Comparison of ENCODE assay signal across 18 cellular contexts in genomic region chr15:90881978-90882721, GRCh38. TPM values are rescaled to one million over a fixed set of nuclear protein-coding genes. Genes with fewer than 3 reads are reported as not detected.
A peak's percentile ranks its signal among the peaks of the same experiment; 100 is the strongest.
DNase-seq lines count a peak whose midpoint lies in the region; ATAC-seq and TF ChIP-seq lines count a peak whose summit lies in the region.
"Had no signal": no experiment of that assay in that cellular context is flagged by ENCODE, and none has a peak within 500 bp of the region (broad histone marks: within the 10 kb centered on the region; RNA-seq: fewer than 3 reads in every experiment).

No MANE protein-coding gene starts in this region.

- DNase-seq in Right ventricle myocardium inferior (ENCODE audit: missing footprints) (peak; percentile 27), left cardiac atrium (no peak), type B pancreatic cell (ENCODE audit: extremely low spot score, unreplicated experiment) (peak; percentile 68), OCI-M2 (lab: John Stamatoyannopoulos, UW; ENCODE audit: unreplicated experiment) (no peak)
- no peak for DNase-seq in activated T-helper 1 cell treated with anti-CD3 and anti-CD28 coated beads, Interleukin-12 subunit alpha, Interleukin-12 subunit beta, Interleukin-2, Interleukin-4 antibody, amounts not matched to agents 30 ng/mL and 10 ng/mL and 1 ng/mL, durations not matched to agents 14 hours and 24 hours and 36 hours (ENCODE audit: low spot score)
- DNase-seq in central memory CD4-positive, alpha-beta T cell = no peak
- no peak for DNase-seq in effector memory CD4-positive, alpha-beta T cell
- DNase-seq: amniotic stem cell, DND-41, hypothalamus, NCI-H1417 treated with DMSO at 0.1 percent for 48 hours, NCI-H774, nucleus accumbens, SW 1271 had no signal

- H3K9me3 Mint-ChIP-seq in activated T-helper 1 cell treated with anti-CD3 and anti-CD28 coated beads, Interleukin-12 subunit alpha, Interleukin-12 subunit beta, Interleukin-2, Interleukin-4 antibody, amounts not matched to agents 30 ng/mL and 10 ng/mL and 1 ng/mL, durations not matched to agents 14 hours and 24 hours and 36 hours = no peaks in the 10 kb centered on the region
- no peaks in the 10 kb centered on the region for H3K9me3 Mint-ChIP-seq in type B pancreatic cell
- H3K9me3 Mint-ChIP-seq: stimulated activated naive CD8-positive, alpha-beta T cell treated with anti-CD3 and anti-CD28 coated beads, Interleukin-15, Interleukin-2, amounts not matched to agents 100 ng/mL and 50 ng/mL, for 24 hours had no signal

- H3K27me3 ChIP-seq in liver (ENCODE audit: control insufficient read depth in 4 of 4, insufficient read depth in 4 of 4, low read length in 3 of 4) = no peaks in the 10 kb centered on the region
- H3K27me3 ChIP-seq in effector memory CD4-positive, alpha-beta T cell (replicated peaks; ENCODE audit: control insufficient read depth, insufficient read depth, low read length, poor library complexity, severe bottlenecking) = no peaks in the 10 kb centered on the region
- H3K27me3 ChIP-seq: vagina had no signal

- TF ChIP-seq RAD21 in liver (IDR thresholded peaks at IDR 0.05) = peak in 1 of 2 donors; percentile 37

- no peak for TF ChIP-seq CTCF in liver (IDR thresholded peaks at IDR 0.05; ENCODE audit: low read depth, low read length, missing input control)
- no peak for TF ChIP-seq CTCF in type B pancreatic cell (conservative IDR thresholded peaks at IDR 0.05)

- H3K4me1 Mint-ChIP-seq in activated T-helper 1 cell treated with anti-CD3 and anti-CD28 coated beads, Interleukin-12 subunit alpha, Interleukin-12 subunit beta, Interleukin-2, Interleukin-4 antibody, amounts not matched to agents 30 ng/mL and 10 ng/mL and 1 ng/mL, durations not matched to agents 14 hours and 24 hours and 36 hours (ENCODE audit: low read depth) = peaks cover 62% of the 10 kb centered on the region
- H3K4me1 Mint-ChIP-seq in type B pancreatic cell (ENCODE audit: unreplicated experiment) = peaks cover 6% of the 10 kb centered on the region

- peaks cover 14 to 79% (median 61%) of the 10 kb centered on the region in 4 donors for H3K4me1 ChIP-seq in liver (ENCODE audit: control insufficient read depth in 4 of 4, insufficient read depth in 4 of 4, low read length in 3 of 4)
- H3K4me1 ChIP-seq in effector memory CD4-positive, alpha-beta T cell (ENCODE audit: control insufficient read depth, insufficient read depth, low read length, poor library complexity, severe bottlenecking) = no peaks in the 10 kb centered on the region

- peak overlapping the region; percentile 40 for H3K27ac Mint-ChIP-seq in activated T-helper 1 cell treated with anti-CD3 and anti-CD28 coated beads, Interleukin-12 subunit alpha, Interleukin-12 subunit beta, Interleukin-2, Interleukin-4 antibody, amounts not matched to agents 30 ng/mL and 10 ng/mL and 1 ng/mL, durations not matched to agents 14 hours and 24 hours and 36 hours
- no peak overlapping the region for H3K27ac Mint-ChIP-seq in type B pancreatic cell
- H3K27ac Mint-ChIP-seq: stimulated activated naive CD8-positive, alpha-beta T cell treated with anti-CD3 and anti-CD28 coated beads, Interleukin-15, Interleukin-2, amounts not matched to agents 100 ng/mL and 50 ng/mL, for 24 hours had no signal

- peak overlapping the region; percentile 90 for H3K27ac ChIP-seq in liver (ENCODE audit: low read depth in 1 of 2, low read length in 2 of 2)
- H3K27ac ChIP-seq in effector memory CD4-positive, alpha-beta T cell (ENCODE audit: insufficient read depth, low read length, poor library complexity, severe bottlenecking) = no peak overlapping the region

- H3K9me3 ChIP-seq in liver (ENCODE audit: control insufficient read depth in 4 of 4, low read length in 3 of 4) = no peaks in the 10 kb centered on the region
- H3K9me3 ChIP-seq in effector memory CD4-positive, alpha-beta T cell (ENCODE audit: control insufficient read depth, low read length) = no peaks in the 10 kb centered on the region
- H3K9me3 ChIP-seq: vagina had no signal

- H3K4me3 ChIP-seq in liver (ENCODE audit: low read depth in 1 of 3, low read length in 3 of 3) = no peak overlapping the region
- no peak overlapping the region for H3K4me3 ChIP-seq in effector memory CD4-positive, alpha-beta T cell (ENCODE audit: insufficient read depth, low read depth, low read length, poor library complexity, severe bottlenecking)
- H3K4me3 ChIP-seq: vagina had no signal

- no peak for ATAC-seq in Right ventricle myocardium inferior
- no peak for ATAC-seq in left cardiac atrium
- ATAC-seq: sciatic nerve had no signal

- no peak overlapping the region for H3K4me3 Mint-ChIP-seq in activated T-helper 1 cell treated with anti-CD3 and anti-CD28 coated beads, Interleukin-12 subunit alpha, Interleukin-12 subunit beta, Interleukin-2, Interleukin-4 antibody, amounts not matched to agents 30 ng/mL and 10 ng/mL and 1 ng/mL, durations not matched to agents 14 hours and 24 hours and 36 hours
- H3K4me3 Mint-ChIP-seq in type B pancreatic cell = no peak overlapping the region
- H3K4me3 Mint-ChIP-seq: stimulated activated naive CD8-positive, alpha-beta T cell treated with anti-CD3 and anti-CD28 coated beads, Interleukin-15, Interleukin-2, amounts not matched to agents 100 ng/mL and 50 ng/mL, for 24 hours had no signal

- peaks cover 48% of the 10 kb centered on the region for H3K36me3 Mint-ChIP-seq in activated T-helper 1 cell treated with anti-CD3 and anti-CD28 coated beads, Interleukin-12 subunit alpha, Interleukin-12 subunit beta, Interleukin-2, Interleukin-4 antibody, amounts not matched to agents 30 ng/mL and 10 ng/mL and 1 ng/mL, durations not matched to agents 14 hours and 24 hours and 36 hours (ENCODE audit: low read depth)
- H3K36me3 Mint-ChIP-seq in type B pancreatic cell = no peaks in the 10 kb centered on the region

- H3K27me3 Mint-ChIP-seq in activated T-helper 1 cell treated with anti-CD3 and anti-CD28 coated beads, Interleukin-12 subunit alpha, Interleukin-12 subunit beta, Interleukin-2, Interleukin-4 antibody, amounts not matched to agents 30 ng/mL and 10 ng/mL and 1 ng/mL, durations not matched to agents 14 hours and 24 hours and 36 hours (ENCODE audit: insufficient read depth) = no peaks in the 10 kb centered on the region
- H3K27me3 Mint-ChIP-seq in type B pancreatic cell = no peaks in the 10 kb centered on the region
- H3K27me3 Mint-ChIP-seq: stimulated activated naive CD8-positive, alpha-beta T cell treated with anti-CD3 and anti-CD28 coated beads, Interleukin-15, Interleukin-2, amounts not matched to agents 100 ng/mL and 50 ng/mL, for 24 hours had no signal

- peaks cover 16 to 52% (median 30%) of the 10 kb centered on the region in 4 donors for H3K36me3 ChIP-seq in liver (ENCODE audit: control insufficient read depth in 4 of 4, insufficient read depth in 3 of 4, low read depth in 1 of 4, low read length in 3 of 4)
- peaks cover 48% of the 10 kb centered on the region for H3K36me3 ChIP-seq in effector memory CD4-positive, alpha-beta T cell (ENCODE audit: control insufficient read depth, insufficient read depth, low read length)

- 59% methylated on average over 19 of the region's 19 CpGs for WGBS in liver

- H3K9ac ChIP-seq in liver (ENCODE audit: low read depth in 1 of 2, low read length in 2 of 2) = peak overlapping the region in 1 of 2 donors; percentile 12

- intact Hi-C loops in Right ventricle myocardium inferior (cut with DNase I) = no loop called here
- intact Hi-C loops in left cardiac atrium (cut with DNase I) = loop anchor here in 1 of 2 donors (5.0 kb wide), 1 partner anchor 165 kb away; the partner anchor contains the start of gene BLM
- intact Hi-C loops in activated T-helper 1 cell treated with anti-CD3 and anti-CD28 coated beads, Interleukin-12 subunit alpha, Interleukin-12 subunit beta, Interleukin-2, Interleukin-4 antibody, amounts not matched to agents 30 ng/mL and 10 ng/mL and 1 ng/mL, durations not matched to agents 14 hours and 24 hours and 36 hours (cut with micrococcal nuclease) = loop anchor here (10.0 kb wide), 1 partner anchor 387 kb away; no protein-coding TSS in a partner anchor

RNA-seq across cellular contexts. Expression of gene FES, which starts 2.2 kb away (rescaled TPM):
- 19.3 TPM for total RNA-seq in Right ventricle myocardium inferior
- 10 to 100 TPM; 26.9 to 29.2 TPM for total RNA-seq in left cardiac atrium
- 45.4 and 57.1 TPM in 2 replicates for total RNA-seq in activated T-helper 1 cell treated with anti-CD3 and anti-CD28 coated beads, Interleukin-12 subunit alpha, Interleukin-12 subunit beta, Interleukin-2, Interleukin-4 antibody, amounts not matched to agents 30 ng/mL and 10 ng/mL and 1 ng/mL, durations not matched to agents 14 hours and 24 hours and 36 hours
- total RNA-seq in liver = 10 to 100 TPM; 42.8 to 43.1 TPM
- polyA plus RNA-seq in liver = 10 to 100 TPM; 12.1 to 14.7 TPM
- 3.1 TPM in 2 replicates for total RNA-seq in type B pancreatic cell (ENCODE audit: low replicate concordance)

RNA-seq across cellular contexts. Expression of gene FURIN, which starts 13.8 kb away (rescaled TPM):
- total RNA-seq in Right ventricle myocardium inferior (51.2 TPM), left cardiac atrium (10 to 100 TPM; 57.7 to 78.6 TPM), liver (100 to 1,000 TPM; 124 to 204 TPM), type B pancreatic cell (ENCODE audit: low replicate concordance) (37.7 and 62.1 TPM in 2 replicates)
- 530 and 545 TPM in 2 replicates for total RNA-seq in activated T-helper 1 cell treated with anti-CD3 and anti-CD28 coated beads, Interleukin-12 subunit alpha, Interleukin-12 subunit beta, Interleukin-2, Interleukin-4 antibody, amounts not matched to agents 30 ng/mL and 10 ng/mL and 1 ng/mL, durations not matched to agents 14 hours and 24 hours and 36 hours
- polyA plus RNA-seq in liver = 100 to 1,000 TPM; 102 to 258 TPM

RNA-seq across cellular contexts. Expression of gene MAN2A2, which starts 21.0 kb away (rescaled TPM):
- total RNA-seq in Right ventricle myocardium inferior (133 TPM), left cardiac atrium (10 to 100 TPM; 79.3 to 83.2 TPM), liver (100 to 1,000 TPM in 1 of 2 donors, 10 to 100 TPM in 1; 73.9 to 111 TPM), type B pancreatic cell (ENCODE audit: low replicate concordance) (43.0 and 60.2 TPM in 2 replicates)
- 228 and 239 TPM in 2 replicates for total RNA-seq in activated T-helper 1 cell treated with anti-CD3 and anti-CD28 coated beads, Interleukin-12 subunit alpha, Interleukin-12 subunit beta, Interleukin-2, Interleukin-4 antibody, amounts not matched to agents 30 ng/mL and 10 ng/mL and 1 ng/mL, durations not matched to agents 14 hours and 24 hours and 36 hours
- polyA plus RNA-seq in liver = 10 to 100 TPM; 17.3 to 27.8 TPM

RNA-seq across cellular contexts. Expression of gene HDDC3, which starts 50.2 kb away (rescaled TPM):
- total RNA-seq in Right ventricle myocardium inferior = 18.9 TPM
- total RNA-seq in left cardiac atrium = 10 to 100 TPM; 12.2 to 17.1 TPM
- 38.8 and 39.0 TPM in 2 replicates for total RNA-seq in activated T-helper 1 cell treated with anti-CD3 and anti-CD28 coated beads, Interleukin-12 subunit alpha, Interleukin-12 subunit beta, Interleukin-2, Interleukin-4 antibody, amounts not matched to agents 30 ng/mL and 10 ng/mL and 1 ng/mL, durations not matched to agents 14 hours and 24 hours and 36 hours
- 10 to 100 TPM; 12.5 to 15.3 TPM for total RNA-seq in liver
- 10 to 100 TPM; 12.9 to 15.4 TPM for polyA plus RNA-seq in liver
- total RNA-seq in type B pancreatic cell (ENCODE audit: low replicate concordance) = 16.8 and 18.9 TPM in 2 replicates

RNA-seq across cellular contexts. Expression of gene UNC45A, which starts 52.9 kb away (rescaled TPM):
- total RNA-seq in Right ventricle myocardium inferior (25.8 TPM), left cardiac atrium (10 to 100 TPM; 27.3 to 29.5 TPM), liver (10 to 100 TPM; 30.4 to 31.2 TPM), type B pancreatic cell (ENCODE audit: low replicate concordance) (78.9 and 80.2 TPM in 2 replicates)
- 60.5 and 68.6 TPM in 2 replicates for total RNA-seq in activated T-helper 1 cell treated with anti-CD3 and anti-CD28 coated beads, Interleukin-12 subunit alpha, Interleukin-12 subunit beta, Interleukin-2, Interleukin-4 antibody, amounts not matched to agents 30 ng/mL and 10 ng/mL and 1 ng/mL, durations not matched to agents 14 hours and 24 hours and 36 hours
- polyA plus RNA-seq in liver = 10 to 100 TPM; 13.9 to 19.5 TPM

Comparison
In these comparisons a context has a peak if more than half of its experiments do, and no peak if none do; other contexts are left out.
1. DNase-seq: peak in Right ventricle myocardium inferior (single experiment) and type B pancreatic cell (single experiment); none in left cardiac atrium (single experiment), activated T-helper 1 cell treated with anti-CD3 and anti-CD28 coated beads, Interleukin-12 subunit alpha, Interleukin-12 subunit beta, Interleukin-2, Interleukin-4 antibody, amounts not matched to agents 30 ng/mL and 10 ng/mL and 1 ng/mL, durations not matched to agents 14 hours and 24 hours and 36 hours (single experiment), OCI-M2 (single experiment), central memory CD4-positive, alpha-beta T cell (single experiment) and effector memory CD4-positive, alpha-beta T cell (0 of 3).